Comparison of ENCODE assay signal across 28 cellular contexts in genomic region chr2:179925713-179926112, GRCh38.
"Had no signal": no experiment of that assay in that cellular context is flagged by ENCODE, and none has a peak within 500 bp of the region (broad histone marks: within the 10 kb centered on the region; RNA-seq: fewer than 3 reads in every experiment).

No MANE protein-coding gene starts in this region.

- H3K9me3 ChIP-seq: SJCRH30 had no signal

- H3K4me1 ChIP-seq: SJCRH30 had no signal

- H3K4me3 ChIP-seq: cardiac muscle cell, coronary artery, SJCRH30 had no signal

- H3K27ac ChIP-seq: cardiac muscle cell, coronary artery, SJCRH30, WERI-Rb-1 had no signal

- DNase-seq: activated CD4-positive, alpha-beta T cell treated with anti-CD3 and anti-CD28 coated beads, Interleukin-2, amount 10 ng/mL, durations not matched to agents 24 days and 14 days; activated CD4-positive, alpha-beta T cell treated with anti-CD3 and anti-CD28 coated beads, Interleukin-2, amount 50 U/mL, for 4 hours; activated CD8-positive, alpha-beta T cell treated with anti-CD3 and anti-CD28 coated beads for 36 hours; activated effector memory CD4-positive, alpha-beta T cell treated with anti-CD3 and anti-CD28 coated beads, Interleukin-2, amount 50 U/mL, for 16 hours; activated naive CD4-positive, alpha-beta T cell; activated naive CD4-positive, alpha-beta T cell treated with anti-CD3 and anti-CD28 coated beads, Interleukin-2, amount 50 U/mL, for 16 hours; activated naive CD8-positive, alpha-beta T cell treated with anti-CD3 and anti-CD28 coated beads for 36 hours; activated T-cell treated with anti-CD3 and anti-CD28 coated beads, Interleukin-2, amount 50 U/mL, for 1 hour; activated T-cell treated with anti-CD3 and anti-CD28 coated beads, Interleukin-2, amount 50 U/mL, for 72 hours; amniotic stem cell; aorta; Karpas-422; NCI-H1105; NCI-H1417 treated with DMSO at 0.1 percent for 48 hours; NCI-H187 treated with DMSO at 0.1 percent for 48 hours; NCI-H2081; NCI-H345; NCI-H524 treated with DMSO at 0.1 percent for 48 hours; SHP77; SJCRH30; SW 1271; T-helper 1 cell; T-helper 2 cell; T1000; WERI-Rb-1 had no signal

- H3K27me3 ChIP-seq: cardiac muscle cell, SJCRH30 had no signal

- H3K36me3 ChIP-seq: cardiac muscle cell, SJCRH30, WERI-Rb-1 had no signal

- ATAC-seq: activated CD8-positive, alpha-beta T cell treated with anti-CD3 and anti-CD28 coated beads for 36 hours; activated T-cell treated with anti-CD3 and anti-CD28 coated beads, Interleukin-2, amount 50 U/mL, for 72 hours; activated T-helper 17 cell treated with anti-CD3 and anti-CD28 coated beads, Interleukin-2, amount 50 U/mL, for 72 hours had no signal
